2 cellular contexts compared by ENCODE assay signal in the genomic region with DNA sequence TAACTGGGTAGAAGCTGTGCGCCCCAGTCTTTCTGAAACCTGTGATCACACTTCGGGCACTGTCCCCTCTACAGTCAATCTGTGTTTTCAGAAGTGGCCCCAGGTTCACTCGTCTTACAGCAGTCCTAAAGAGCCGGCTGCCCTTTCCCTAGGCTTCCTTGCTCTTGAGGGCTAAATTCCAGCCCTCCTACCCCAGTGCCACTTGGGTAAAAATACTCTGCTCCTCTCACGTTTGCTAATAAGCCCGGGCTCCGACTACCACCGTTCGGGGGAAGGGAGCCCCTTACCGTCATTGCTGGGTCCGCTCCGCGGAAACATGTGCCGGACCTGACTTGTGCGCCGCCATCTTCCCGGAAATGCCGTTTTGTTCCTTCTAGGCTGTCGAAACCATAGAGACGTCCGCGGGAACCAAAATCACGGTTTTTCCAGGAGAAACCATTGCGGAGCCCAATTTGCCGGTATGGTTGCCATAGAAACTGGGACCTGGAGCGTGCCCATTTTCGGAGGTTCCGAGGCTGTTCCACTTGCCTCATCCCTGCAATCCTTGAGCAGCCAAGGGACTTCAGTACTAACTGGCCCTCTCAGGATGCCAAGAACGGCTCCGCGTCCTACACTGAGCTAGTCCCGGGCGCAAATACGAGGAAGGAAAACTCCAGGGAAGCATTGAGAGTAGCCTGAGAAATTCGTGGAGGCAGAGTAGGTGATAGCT.
TF ChIP-seq lines count a peak whose summit lies in the region.

TSS of gene GPATCH4 (minus strand) at position 358 of the 709 bp plus-strand sequence.

TF ChIP-seq in HCT116, 20 proteins besides CTCF, POLR2A, EP300 and RAD21:
- TF ChIP-seq, protein P1, sequence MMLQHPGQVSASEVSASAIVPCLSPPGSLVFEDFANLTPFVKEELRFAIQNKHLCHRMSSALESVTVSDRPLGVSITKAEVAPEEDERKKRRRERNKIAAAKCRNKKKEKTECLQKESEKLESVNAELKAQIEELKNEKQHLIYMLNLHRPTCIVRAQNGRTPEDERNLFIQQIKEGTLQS (IDR thresholded peaks at IDR 0.05) = no peak
- TF ChIP-seq CBX3 (IDR thresholded peaks at IDR 0.05; ENCODE audit: low read depth) (peak; percentile 40; the same call in 1 of the 2 replicates), SRF (IDR thresholded peaks at IDR 0.05; ENCODE audit: low read depth) (peak; percentile 80), EZH2phosphoT487 (IDR thresholded peaks at IDR 0.05; ENCODE audit: borderline replicate concordance) (no peak), ZBTB33 (IDR thresholded peaks at IDR 0.05; ENCODE audit: extremely low read depth, insufficient replicate concordance, low read length) (peak; percentile 65), JUND (IDR thresholded peaks at IDR 0.05) (no peak), POLR2AphosphoS5 (IDR thresholded peaks at IDR 0.05; ENCODE audit: low read depth, low read length) (peak; percentile 89), ZFX (IDR thresholded peaks at IDR 0.05) (no peak), EZH2 (IDR thresholded peaks at IDR 0.05) (no peak), ZNF274 (IDR thresholded peaks at IDR 0.05; ENCODE audit: low read depth, low read length) (no peak), ELF1 (IDR thresholded peaks at IDR 0.05; ENCODE audit: borderline replicate concordance, low read depth) (peak; percentile 84; the same call in 1 of the 2 replicates), SIN3A (IDR thresholded peaks at IDR 0.05; ENCODE audit: low read depth) (peak; percentile 100), SP1 (IDR thresholded peaks at IDR 0.05; ENCODE audit: low read depth) (peak; percentile 34; the same call in 1 of the 2 replicates), YY1 (IDR thresholded peaks at IDR 0.05; ENCODE audit: extremely low read depth, insufficient replicate concordance, low read depth, low read length) (peak; percentile 99)
- TF ChIP-seq, protein P2, sequence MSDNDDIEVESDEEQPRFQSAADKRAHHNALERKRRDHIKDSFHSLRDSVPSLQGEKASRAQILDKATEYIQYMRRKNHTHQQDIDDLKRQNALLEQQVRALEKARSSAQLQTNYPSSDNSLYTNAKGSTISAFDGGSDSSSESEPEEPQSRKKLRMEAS (IDR thresholded peaks at IDR 0.05) = peak; percentile 100

TF ChIP-seq in GM12878, 131 proteins besides CTCF, POLR2A, EP300 and RAD21 (continued from another document and continues in another):
- TF ChIP-seq NR2C1 (IDR thresholded peaks at IDR 0.05) (0 out of 2 replicates have a peak, but pooled peaks have one; percentile 23), PAX8 (IDR thresholded peaks at IDR 0.05) (no peak), IRF4 (IDR thresholded peaks at IDR 0.05; ENCODE audit: low read depth, low read length) (0 out of 2 replicates have a peak, but pooled peaks have one; percentile 5), GABPA (IDR thresholded peaks at IDR 0.05; ENCODE audit: low read depth) (peak; percentile 89), SIN3A (IDR thresholded peaks at IDR 0.05; ENCODE audit: low read depth, low read length) (peak; percentile 97), EED (IDR thresholded peaks at IDR 0.05; ENCODE audit: low read depth) (peak; percentile 38; the same call in 1 of the 2 replicates), CHD1 (IDR thresholded peaks at IDR 0.05; ENCODE audit: low read depth, low read length) (0 out of 2 replicates have a peak, but pooled peaks have one; percentile 57), POU2F2 (IDR thresholded peaks at IDR 0.05; ENCODE audit: borderline replicate concordance, low read depth, low read length) (peak; percentile 74; the same call in 2 of the 3 replicates), E4F1 (IDR thresholded peaks at IDR 0.05; ENCODE audit: borderline replicate concordance, partially characterized antibody) (peak; percentile 35), MEF2B (IDR thresholded peaks at IDR 0.05; ENCODE audit: partially characterized antibody, poor library complexity, severe bottlenecking) (no peak), HSF1 (IDR thresholded peaks at IDR 0.05; ENCODE audit: low read depth, low read length) (no peak), IKZF2 (IDR thresholded peaks at IDR 0.05) (peak; percentile 44 to 64; a peak in 3 of 4 replicates), KAT2A (conservative IDR thresholded peaks at IDR 0.05; ENCODE audit: control insufficient read depth, low read depth, low read length) (no peak), POLR2AphosphoS2 (IDR thresholded peaks at IDR 0.05; ENCODE audit: low read depth, low read length) (peak; percentile 46; the same call in 1 of the 2 replicates), TAF1 (IDR thresholded peaks at IDR 0.05; ENCODE audit: borderline replicate concordance, low read depth, low read length) (peak; percentile 96), BMI1 (IDR thresholded peaks at IDR 0.05; ENCODE audit: borderline replicate concordance) (peak; percentile 82), CREB1 (IDR thresholded peaks at IDR 0.05; ENCODE audit: low read depth) (no peak), BCL3 (IDR thresholded peaks at IDR 0.05; ENCODE audit: borderline replicate concordance, insufficient read depth, low read depth, low read length, poor library complexity, severe bottlenecking) (no peak), PML (IDR thresholded peaks at IDR 0.05; ENCODE audit: low read length) (peak; percentile 65; the same call in 1 of the 2 replicates), IKZF1 (conservative IDR thresholded peaks at IDR 0.05) (peak; percentile 82), NR2C2 (IDR thresholded peaks at IDR 0.05; ENCODE audit: borderline replicate concordance, control insufficient read depth, insufficient read length, low read depth) (no peak), CREM (IDR thresholded peaks at IDR 0.05; ENCODE audit: low read depth) (peak; percentile 55; the same call in 1 of the 2 replicates), TBL1XR1 (IDR thresholded peaks at IDR 0.05; ENCODE audit: low read depth, low read length) (0 out of 2 replicates have a peak, but pooled peaks have one; percentile 41), YY1 (IDR thresholded peaks at IDR 0.05; ENCODE audit: low read depth, low read length) (peak; percentile 99), HCFC1 (IDR thresholded peaks at IDR 0.05; ENCODE audit: low read length) (peak; percentile 67), ZBTB33 (IDR thresholded peaks at IDR 0.05) (no peak), HDAC2 (IDR thresholded peaks at IDR 0.05) (no peak), POLR2AphosphoS5 (IDR thresholded peaks at IDR 0.05; ENCODE audit: low read length) (peak; percentile 89), RELB (IDR thresholded peaks at IDR 0.05; ENCODE audit: low read depth) (peak; percentile 90), CHD2 (IDR thresholded peaks at IDR 0.05; ENCODE audit: borderline replicate concordance, low read depth, low read length) (0 out of 2 replicates have a peak, but pooled peaks have one; percentile 27)
- TF ChIP-seq, protein P3, sequence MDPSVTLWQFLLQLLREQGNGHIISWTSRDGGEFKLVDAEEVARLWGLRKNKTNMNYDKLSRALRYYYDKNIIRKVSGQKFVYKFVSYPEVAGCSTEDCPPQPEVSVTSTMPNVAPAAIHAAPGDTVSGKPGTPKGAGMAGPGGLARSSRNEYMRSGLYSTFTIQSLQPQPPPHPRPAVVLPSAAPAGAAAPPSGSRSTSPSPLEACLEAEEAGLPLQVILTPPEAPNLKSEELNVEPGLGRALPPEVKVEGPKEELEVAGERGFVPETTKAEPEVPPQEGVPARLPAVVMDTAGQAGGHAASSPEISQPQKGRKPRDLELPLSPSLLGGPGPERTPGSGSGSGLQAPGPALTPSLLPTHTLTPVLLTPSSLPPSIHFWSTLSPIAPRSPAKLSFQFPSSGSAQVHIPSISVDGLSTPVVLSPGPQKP (IDR thresholded peaks at IDR 0.05; ENCODE audit: low read depth, low read length) = peak; percentile 38; the same call in 1 of the 2 replicates
- TF ChIP-seq, protein P4, sequence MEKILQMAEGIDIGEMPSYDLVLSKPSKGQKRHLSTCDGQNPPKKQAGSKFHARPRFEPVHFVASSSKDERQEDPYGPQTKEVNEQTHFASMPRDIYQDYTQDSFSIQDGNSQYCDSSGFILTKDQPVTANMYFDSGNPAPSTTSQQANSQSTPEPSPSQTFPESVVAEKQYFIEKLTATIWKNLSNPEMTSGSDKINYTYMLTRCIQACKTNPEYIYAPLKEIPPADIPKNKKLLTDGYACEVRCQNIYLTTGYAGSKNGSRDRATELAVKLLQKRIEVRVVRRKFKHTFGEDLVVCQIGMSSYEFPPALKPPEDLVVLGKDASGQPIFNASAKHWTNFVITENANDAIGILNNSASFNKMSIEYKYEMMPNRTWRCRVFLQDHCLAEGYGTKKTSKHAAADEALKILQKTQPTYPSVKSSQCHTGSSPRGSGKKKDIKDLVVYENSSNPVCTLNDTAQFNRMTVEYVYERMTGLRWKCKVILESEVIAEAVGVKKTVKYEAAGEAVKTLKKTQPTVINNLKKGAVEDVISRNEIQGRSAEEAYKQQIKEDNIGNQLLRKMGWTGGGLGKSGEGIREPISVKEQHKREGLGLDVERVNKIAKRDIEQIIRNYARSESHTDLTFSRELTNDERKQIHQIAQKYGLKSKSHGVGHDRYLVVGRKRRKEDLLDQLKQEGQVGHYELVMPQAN (conservative IDR thresholded peaks at IDR 0.05) = peak; percentile 99
- TF ChIP-seq, protein P5, sequence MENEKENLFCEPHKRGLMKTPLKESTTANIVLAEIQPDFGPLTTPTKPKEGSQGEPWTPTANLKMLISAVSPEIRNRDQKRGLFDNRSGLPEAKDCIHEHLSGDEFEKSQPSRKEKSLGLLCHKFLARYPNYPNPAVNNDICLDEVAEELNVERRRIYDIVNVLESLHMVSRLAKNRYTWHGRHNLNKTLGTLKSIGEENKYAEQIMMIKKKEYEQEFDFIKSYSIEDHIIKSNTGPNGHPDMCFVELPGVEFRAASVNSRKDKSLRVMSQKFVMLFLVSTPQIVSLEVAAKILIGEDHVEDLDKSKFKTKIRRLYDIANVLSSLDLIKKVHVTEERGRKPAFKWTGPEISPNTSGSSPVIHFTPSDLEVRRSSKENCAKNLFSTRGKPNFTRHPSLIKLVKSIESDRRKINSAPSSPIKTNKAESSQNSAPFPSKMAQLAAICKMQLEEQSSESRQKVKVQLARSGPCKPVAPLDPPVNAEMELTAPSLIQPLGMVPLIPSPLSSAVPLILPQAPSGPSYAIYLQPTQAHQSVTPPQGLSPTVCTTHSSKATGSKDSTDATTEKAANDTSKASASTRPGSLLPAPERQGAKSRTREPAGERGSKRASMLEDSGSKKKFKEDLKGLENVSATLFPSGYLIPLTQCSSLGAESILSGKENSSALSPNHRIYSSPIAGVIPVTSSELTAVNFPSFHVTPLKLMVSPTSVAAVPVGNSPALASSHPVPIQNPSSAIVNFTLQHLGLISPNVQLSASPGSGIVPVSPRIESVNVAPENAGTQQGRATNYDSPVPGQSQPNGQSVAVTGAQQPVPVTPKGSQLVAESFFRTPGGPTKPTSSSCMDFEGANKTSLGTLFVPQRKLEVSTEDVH (IDR thresholded peaks at IDR 0.05; ENCODE audit: low read depth, partially characterized antibody) = peak; percentile 72
